8 cellular contexts compared by ENCODE assay signal in the genomic region with DNA sequence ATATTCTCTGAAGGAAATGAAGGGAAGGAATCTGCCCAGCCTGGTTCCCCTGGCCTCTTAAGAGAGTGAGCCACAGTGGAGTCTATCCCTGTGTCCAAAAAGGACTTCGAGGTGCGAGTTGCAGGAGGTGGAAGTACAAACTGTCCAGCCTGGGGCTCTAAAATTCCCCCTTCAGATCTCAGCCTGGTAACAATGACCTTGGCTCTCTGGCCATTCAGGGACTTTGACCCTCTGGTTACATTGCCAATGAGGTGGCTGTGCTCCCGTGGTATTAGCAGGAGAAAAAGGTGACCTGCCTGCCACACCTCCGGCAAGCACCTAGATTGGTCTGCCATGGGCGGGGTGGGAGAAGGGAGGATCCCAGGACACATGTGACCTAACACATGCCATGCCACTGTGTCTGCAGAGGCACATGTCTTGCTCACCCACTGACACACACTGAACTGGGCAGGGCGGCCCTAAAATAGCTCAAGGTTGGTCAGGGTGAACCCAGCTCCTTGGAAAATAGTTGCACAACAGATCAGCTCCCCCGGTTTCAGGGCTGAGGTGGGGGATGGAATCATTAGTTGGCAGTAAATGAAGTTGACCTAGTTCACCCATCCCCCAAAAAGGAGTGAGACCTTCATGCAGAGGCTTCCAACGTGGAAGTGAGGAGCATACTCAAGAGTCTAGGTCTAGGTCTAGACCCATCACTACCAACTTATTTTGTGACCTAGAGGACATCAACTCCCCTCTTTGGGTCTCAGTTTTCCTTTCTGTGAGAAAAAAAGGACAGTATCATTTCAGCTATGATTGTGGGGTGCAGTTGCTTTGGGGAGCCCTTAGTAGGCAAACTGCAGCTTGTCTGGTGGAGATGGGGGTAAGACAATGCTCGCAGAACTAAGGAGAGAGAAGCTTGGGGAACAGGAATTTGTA. TPM values are rescaled to one million over a fixed set of nuclear protein-coding genes. Genes with fewer than 3 reads are reported as not detected.
DNase-seq lines count a peak whose midpoint lies in the region; ATAC-seq and TF ChIP-seq lines count a peak whose summit lies in the region.

No MANE protein-coding gene starts in this region.

- H3K4me3 ChIP-seq in GM12864 (ENCODE audit: low read depth, low read length), result peak overlapping the region; percentile 26; the same call in 1 of the 2 replicates

- H3K9me3 Mint-ChIP-seq in endothelial cell (ENCODE audit: unreplicated experiment), result no peaks in the 10 kb centered on the region
- H3K9me3 Mint-ChIP-seq in natural killer cell treated with Interleukin-12 subunit alpha and Interleukin-12 subunit beta and Interleukin-15 and Interleukin-18, amount 100 ng/mL, for 72 hours, result peaks cover 3% of the 10 kb centered on the region

- peaks cover 45% of the 10 kb centered on the region for H3K4me1 Mint-ChIP-seq in endothelial cell (ENCODE audit: unreplicated experiment)
- peaks cover 67% of the 10 kb centered on the region in 2 donors for H3K4me1 Mint-ChIP-seq in natural killer cell treated with Interleukin-12 subunit alpha and Interleukin-12 subunit beta and Interleukin-15 and Interleukin-18, amount 100 ng/mL, for 72 hours (ENCODE audit: low read depth in 2 of 2)

- DNase-seq in GM12864 (ENCODE audit: low read depth) (no peak), RPMI7951 (ENCODE audit: low read depth) (peak; percentile 64), endothelial cell (ENCODE audit: low spot score) (no peak), 8988T (no peak)
- no peak for DNase-seq in natural killer cell treated with Interleukin-12 subunit alpha and Interleukin-12 subunit beta and Interleukin-15 and Interleukin-18, amount 100 ng/mL, for 72 hours (ENCODE audit: low spot score)
- DNase-seq in NK-92 treated with Interleukin-12 subunit alpha and Interleukin-12 subunit beta, amount 100 ng/mL, for 24 hours (lab: John Stamatoyannopoulos, UW), result no peak

- peaks cover 17% of the 10 kb centered on the region for H3K36me3 Mint-ChIP-seq in endothelial cell (ENCODE audit: low read depth, unreplicated experiment)
- H3K36me3 Mint-ChIP-seq in natural killer cell treated with Interleukin-12 subunit alpha and Interleukin-12 subunit beta and Interleukin-15 and Interleukin-18, amount 100 ng/mL, for 72 hours, result no peaks in the 10 kb centered on the region

- H3K27me3 Mint-ChIP-seq in endothelial cell (ENCODE audit: unreplicated experiment), result peaks cover 33% of the 10 kb centered on the region
- no peaks in the 10 kb centered on the region for H3K27me3 Mint-ChIP-seq in natural killer cell treated with Interleukin-12 subunit alpha and Interleukin-12 subunit beta and Interleukin-15 and Interleukin-18, amount 100 ng/mL, for 72 hours

- TF ChIP-seq CTCF in GM12864 (IDR thresholded peaks at IDR 0.05; ENCODE audit: low read depth, low read length, missing control alignments) (no peak), endothelial cell (IDR thresholded peaks at IDR 0.05; ENCODE audit: unreplicated experiment) (no peak)

- ATAC-seq in natural killer cell treated with Interleukin-12 subunit alpha and Interleukin-12 subunit beta and Interleukin-15 and Interleukin-18, amount 100 ng/mL, for 72 hours, result no peak
- ATAC-seq in GM19035 (IDR thresholded peaks at IDR 0.05; ENCODE audit: unreplicated experiment) (no peak), GM19397 (IDR thresholded peaks at IDR 0.05; ENCODE audit: unreplicated experiment) (no peak)

- H3K27ac Mint-ChIP-seq in endothelial cell (ENCODE audit: unreplicated experiment), result peak overlapping the region; percentile 91
- peak overlapping the region; percentile 86 to 90 for H3K27ac Mint-ChIP-seq in natural killer cell treated with Interleukin-12 subunit alpha and Interleukin-12 subunit beta and Interleukin-15 and Interleukin-18, amount 100 ng/mL, for 72 hours

- peak overlapping the region; percentile 86 for H3K4me3 Mint-ChIP-seq in endothelial cell (ENCODE audit: unreplicated experiment)
- H3K4me3 Mint-ChIP-seq in natural killer cell treated with Interleukin-12 subunit alpha and Interleukin-12 subunit beta and Interleukin-15 and Interleukin-18, amount 100 ng/mL, for 72 hours, result peak overlapping the region; percentile 93

RNA-seq across cellular contexts. Expression of a gene that starts 2.2 kb away (rescaled TPM):
- 2.3 and 5.5 TPM in 2 replicates for total RNA-seq in RPMI7951 (2014; rRNA removed; shearing (Covaris generic))
- 2.6 TPM for total RNA-seq in endothelial cell (ENCODE audit: unreplicated experiment)
- 1 to 10 TPM; 1.4 to 5.4 TPM for total RNA-seq in natural killer cell treated with Interleukin-12 subunit alpha and Interleukin-12 subunit beta and Interleukin-15 and Interleukin-18, amount 100 ng/mL, for 72 hours

RNA-seq across cellular contexts. Expression of a gene that starts 23.6 kb away (rescaled TPM):
- total RNA-seq in RPMI7951 (2014; rRNA removed; shearing (Covaris generic)), result 35.5 and 46.5 TPM in 2 replicates
- 96.2 TPM for total RNA-seq in endothelial cell (ENCODE audit: unreplicated experiment)
- total RNA-seq in natural killer cell treated with Interleukin-12 subunit alpha and Interleukin-12 subunit beta and Interleukin-15 and Interleukin-18, amount 100 ng/mL, for 72 hours, result 100 to 1,000 TPM in 1 of 2 donors, 10 to 100 TPM in 1; 79.8 to 102 TPM

RNA-seq across cellular contexts. Expression of a gene that starts 35.4 kb away (rescaled TPM):
- 16.3 and 20.0 TPM in 2 replicates for total RNA-seq in RPMI7951 (2014; rRNA removed; shearing (Covaris generic))
- 13.6 TPM for total RNA-seq in endothelial cell (ENCODE audit: unreplicated experiment)
- 10 to 100 TPM in 1 of 2 donors, 1 to 10 TPM in 1; 4.9 to 10.9 TPM for total RNA-seq in natural killer cell treated with Interleukin-12 subunit alpha and Interleukin-12 subunit beta and Interleukin-15 and Interleukin-18, amount 100 ng/mL, for 72 hours

RNA-seq across cellular contexts. Expression of a gene that starts 42.1 kb away (rescaled TPM):
- 23.1 and 37.0 TPM in 2 replicates for total RNA-seq in RPMI7951 (2014; rRNA removed; shearing (Covaris generic))
- 96.4 TPM for total RNA-seq in endothelial cell (ENCODE audit: unreplicated experiment)
- 100 to 1,000 TPM in 1 of 2 donors, 10 to 100 TPM in 1; 83.1 to 101 TPM for total RNA-seq in natural killer cell treated with Interleukin-12 subunit alpha and Interleukin-12 subunit beta and Interleukin-15 and Interleukin-18, amount 100 ng/mL, for 72 hours

RNA-seq across cellular contexts. Expression of a gene that starts 44.0 kb away (rescaled TPM):
- total RNA-seq in RPMI7951 (2014; rRNA removed; shearing (Covaris generic)), result 44.9 and 47.8 TPM in 2 replicates
- 111 TPM for total RNA-seq in endothelial cell (ENCODE audit: unreplicated experiment)
- 100 to 1,000 TPM in 1 of 2 donors, 10 to 100 TPM in 1; 91.5 to 147 TPM for total RNA-seq in natural killer cell treated with Interleukin-12 subunit alpha and Interleukin-12 subunit beta and Interleukin-15 and Interleukin-18, amount 100 ng/mL, for 72 hours
